ENCODE assay signal across 1 cellular context in genomic region chr9:128828719-128829452, GRCh38.
TF ChIP-seq lines count a peak whose summit lies in the region.

No MANE protein-coding gene starts in this region.

TF ChIP-seq in HepG2, 621 proteins besides CTCF, POLR2A, EP300 and RAD21 (continued from another document):
- TF ChIP-seq PRDM4 (CRISPR knock-in tag; IDR thresholded peaks at IDR 0.05; ENCODE audit: borderline replicate concordance) (no peak), BATF2 (CRISPR knock-in tag; IDR thresholded peaks at IDR 0.05) (no peak), TERF1 (CRISPR knock-in tag; IDR thresholded peaks at IDR 0.05) (no peak), YEATS4 (CRISPR knock-in tag; IDR thresholded peaks at IDR 0.05; ENCODE audit: borderline replicate concordance) (no peak), EEA1 (CRISPR knock-in tag; IDR thresholded peaks at IDR 0.05; ENCODE audit: borderline replicate concordance) (no peak), ATF5 (CRISPR knock-in tag; IDR thresholded peaks at IDR 0.05; ENCODE audit: low read depth) (no peak), ZNF18 (CRISPR knock-in tag; IDR thresholded peaks at IDR 0.05; ENCODE audit: insufficient replicate concordance) (no peak), REL (CRISPR knock-in tag; conservative IDR thresholded peaks at IDR 0.05) (no peak), ZNF687 (CRISPR knock-in tag; IDR thresholded peaks at IDR 0.05) (no peak), MEIS2 (CRISPR knock-in tag; IDR thresholded peaks at IDR 0.05) (no peak), ZNF142 (CRISPR knock-in tag; IDR thresholded peaks at IDR 0.05) (no peak), SAP130 (CRISPR knock-in tag; IDR thresholded peaks at IDR 0.05; ENCODE audit: low read depth) (no peak), ZNF589 (CRISPR knock-in tag; conservative IDR thresholded peaks at IDR 0.05) (no peak), NR2C2 (CRISPR knock-in tag; IDR thresholded peaks at IDR 0.05; ENCODE audit: borderline replicate concordance) (peak; percentile 6; the same call in 1 of the 2 replicates), HDAC6 (IDR thresholded peaks at IDR 0.05; ENCODE audit: low read depth, low read length) (no peak), ZFY (CRISPR knock-in tag; IDR thresholded peaks at IDR 0.05) (no peak), DNMT1 (CRISPR knock-in tag; IDR thresholded peaks at IDR 0.05) (no peak), JUN (CRISPR knock-in tag; IDR thresholded peaks at IDR 0.05) (no peak), RNF2 (conservative IDR thresholded peaks at IDR 0.05; ENCODE audit: low read depth) (no peak), ETV5 (CRISPR knock-in tag; IDR thresholded peaks at IDR 0.05; ENCODE audit: borderline replicate concordance) (no peak), ZSCAN5A (CRISPR knock-in tag; IDR thresholded peaks at IDR 0.05; ENCODE audit: borderline replicate concordance) (no peak), ZBTB49 (CRISPR knock-in tag; IDR thresholded peaks at IDR 0.05; ENCODE audit: borderline replicate concordance) (no peak), ZNF784 (CRISPR knock-in tag; IDR thresholded peaks at IDR 0.05; ENCODE audit: borderline replicate concordance) (no peak), ZNF230 (CRISPR knock-in tag; IDR thresholded peaks at IDR 0.05) (no peak; the same call in 1 of the 2 replicates), ZNF33A (CRISPR knock-in tag; IDR thresholded peaks at IDR 0.05; ENCODE audit: borderline replicate concordance) (no peak), ZNF101 (CRISPR knock-in tag; IDR thresholded peaks at IDR 0.05; ENCODE audit: borderline replicate concordance, low read depth) (no peak), ZNF614 (CRISPR knock-in tag; IDR thresholded peaks at IDR 0.05; ENCODE audit: borderline replicate concordance) (no peak)
TF ChIP-seq in HepG2: peak in this region for 16.
